Comparison of ENCODE assay signal across 1 cellular context in the genomic region with DNA sequence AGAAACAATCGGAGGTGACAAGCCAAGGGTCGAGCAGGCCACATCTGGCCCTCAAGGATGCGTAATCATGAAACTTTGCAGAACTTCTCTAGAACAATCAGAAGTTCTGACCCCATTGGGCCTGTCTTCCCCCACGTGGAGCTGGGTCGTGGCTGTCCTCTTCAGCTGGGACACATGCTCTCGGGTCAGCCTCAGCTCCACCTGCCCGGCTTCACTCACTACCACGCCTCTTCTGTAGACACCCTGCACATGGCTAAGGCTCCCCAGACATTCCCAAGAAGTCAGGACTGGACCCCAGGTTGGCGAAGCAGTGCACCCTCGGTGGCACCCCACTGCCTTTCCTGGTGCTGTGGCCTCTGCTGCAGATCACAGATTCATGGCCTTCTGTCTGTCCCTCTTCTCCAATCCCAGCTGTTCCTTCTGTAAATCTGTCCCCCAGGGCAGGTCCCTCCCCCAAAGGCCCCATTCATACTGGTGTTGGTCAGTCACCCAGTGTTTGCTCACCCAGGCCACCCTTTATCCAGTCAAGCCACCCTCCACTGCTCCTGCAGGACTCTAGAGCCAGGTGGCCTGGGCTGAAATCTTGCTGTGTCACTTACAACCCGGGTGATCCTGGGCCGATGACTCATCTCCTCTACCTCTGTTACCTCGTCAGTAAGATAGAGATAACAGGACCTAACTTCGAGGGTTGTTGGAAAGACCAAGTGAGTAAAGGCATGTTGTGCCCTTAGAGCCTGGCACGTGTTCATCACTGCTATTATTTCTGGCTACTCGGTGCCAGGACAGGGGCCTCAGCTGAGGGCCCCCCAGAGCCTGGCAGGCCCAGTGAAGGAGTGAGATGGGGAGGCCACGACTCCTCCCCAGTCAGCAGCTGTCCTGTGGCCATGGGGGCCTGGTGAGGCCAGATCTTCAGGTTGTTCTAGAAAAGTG.
TF ChIP-seq lines count a peak whose summit lies in the region.

No MANE protein-coding gene starts in this region.

TF ChIP-seq in H1, 55 proteins besides CTCF, POLR2A, EP300 and RAD21 (continued from another document):
- TF ChIP-seq FOSL1 (IDR thresholded peaks at IDR 0.05; ENCODE audit: insufficient read depth, low read depth, low read length) = no peak
- TF ChIP-seq RNF2 (IDR thresholded peaks at IDR 0.05; ENCODE audit: borderline replicate concordance, low read depth, low read length, missing control alignments, poor library complexity, severe bottlenecking) = no peak
- no peak for TF ChIP-seq BRCA1 (IDR thresholded peaks at IDR 0.05; ENCODE audit: low read depth, low read length)
- TF ChIP-seq BACH1 (IDR thresholded peaks at IDR 0.05; ENCODE audit: low read length) = peak; percentile 51; the same call in 1 of the 2 replicates
- TF ChIP-seq NANOG (IDR thresholded peaks at IDR 0.05; ENCODE audit: insufficient read depth, low read depth, low read length, poor library complexity, severe bottlenecking) = no peak
TF ChIP-seq in H1: peak in this region for 1.
